In the genomic region with DNA sequence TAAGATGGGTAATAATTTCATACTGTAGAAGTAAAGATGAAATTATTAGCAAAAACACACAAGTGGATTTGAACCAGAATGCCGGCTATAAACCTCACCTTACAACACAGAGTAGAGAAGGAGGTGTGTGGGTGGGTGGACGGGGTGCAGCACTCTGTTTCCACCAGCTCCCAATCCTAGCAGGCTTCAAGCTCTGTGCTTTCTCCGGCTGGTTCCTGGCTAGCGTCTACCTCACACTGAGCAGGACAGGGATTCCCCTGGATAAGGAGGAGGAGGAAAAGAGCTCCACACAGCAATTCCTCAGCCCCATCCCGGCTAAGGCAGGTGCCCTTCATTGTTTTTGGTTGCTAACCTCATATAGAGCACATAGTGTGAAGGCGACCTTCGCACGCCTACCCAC, we compare ENCODE assay signal across 1 cellular context.
TF ChIP-seq lines count a peak whose summit lies in the region.

No MANE protein-coding gene starts in this region.

TF ChIP-seq in WTC11, 78 proteins besides CTCF, POLR2A, EP300 and RAD21 (continued from another document):
- no peak for TF ChIP-seq HMGXB4 (CRISPR knock-in tag; IDR thresholded peaks at IDR 0.05)
- no peak for TF ChIP-seq ETV6 (CRISPR knock-in tag; IDR thresholded peaks at IDR 0.05)
- TF ChIP-seq, protein P1, sequence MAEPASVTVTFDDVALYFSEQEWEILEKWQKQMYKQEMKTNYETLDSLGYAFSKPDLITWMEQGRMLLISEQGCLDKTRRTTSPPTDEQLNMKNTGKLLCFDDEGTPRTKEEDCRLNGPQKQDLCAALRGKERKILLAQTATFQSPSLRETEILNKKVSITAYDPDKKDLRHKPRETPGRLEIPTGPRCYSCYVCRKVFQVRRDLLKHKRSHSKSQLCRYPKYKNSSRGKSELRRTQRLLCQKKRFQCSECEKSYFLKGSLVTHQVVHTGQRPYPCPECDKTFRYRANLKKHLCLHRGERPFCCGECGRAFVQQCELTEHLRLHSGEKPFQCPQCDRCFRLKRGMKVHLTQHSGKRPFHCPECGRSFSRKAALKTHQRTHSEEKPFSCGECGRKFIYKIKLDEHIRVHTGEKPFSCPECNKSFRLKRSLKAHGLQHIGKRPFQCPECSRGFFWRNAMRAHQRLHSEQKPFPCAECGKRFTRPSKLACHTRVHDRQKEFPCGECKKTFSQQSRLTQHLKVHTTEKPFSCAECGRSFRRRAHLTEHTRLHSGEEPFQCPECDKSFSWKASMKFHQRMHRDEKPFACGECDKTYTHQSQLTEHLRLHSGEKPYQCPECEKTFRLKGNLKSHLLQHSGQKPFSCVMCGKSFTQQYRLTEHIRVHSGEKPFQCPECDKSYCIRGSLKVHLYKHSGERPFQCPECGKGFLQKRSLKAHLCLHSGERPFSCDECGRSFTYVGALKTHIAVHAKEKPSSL (CRISPR knock-in tag; conservative IDR thresholded peaks at IDR 0.05): no peak
- no peak for TF ChIP-seq GTF2I (CRISPR knock-in tag; conservative IDR thresholded peaks at IDR 0.05)
